9 cellular contexts compared by ENCODE assay signal in genomic region chr19:12194827-12195500, GRCh38.
DNase-seq lines count a peak whose midpoint lies in the region; ATAC-seq and TF ChIP-seq lines count a peak whose summit lies in the region.
"Had no signal": no experiment of that assay in that cellular context is flagged by ENCODE, and none has a peak within 500 bp of the region (broad histone marks: within the 10 kb centered on the region; RNA-seq: fewer than 3 reads in every experiment).

No MANE protein-coding gene starts in this region.

- H3K36me3 ChIP-seq in muscle layer of colon (ENCODE audit: insufficient read depth, low read length), result peaks cover 5% of the 10 kb centered on the region

- peak overlapping the region; percentile 76 for H3K27ac ChIP-seq in muscle layer of colon (ENCODE audit: low read depth, low read length)

- DNase-seq in NCI-H1048 (lab: John Stamatoyannopoulos, UW), result peak; percentile 51
- peak; percentile 68 for DNase-seq in activated T-cell treated with anti-CD3 and anti-CD28 coated beads for 4 hours
- DNase-seq in erythroblast (lab: John Stamatoyannopoulos, UW), result peak; percentile 30 to 39
- peak; percentile 61 for DNase-seq in stimulated activated CD8-positive, alpha-beta memory T cell treated with anti-CD3 and anti-CD28 coated beads, Interleukin-4, amount 100 ng/mL, for 24 hours (ENCODE audit: low read depth)
- no peak for DNase-seq in NCI-H1694 (lab: John Stamatoyannopoulos, UW)

- H3K27me3 ChIP-seq in muscle layer of colon (ENCODE audit: control insufficient read depth in 1 of 2, insufficient read depth in 2 of 2, low read length in 2 of 2), result no peaks in the 10 kb centered on the region

- no peaks in the 10 kb centered on the region for H3K4me1 ChIP-seq in muscle layer of colon (ENCODE audit: insufficient read depth, low read length)

- peak overlapping the region; percentile 65 for H3K9ac ChIP-seq in muscle layer of colon (ENCODE audit: low read length)

- ATAC-seq in HG02642 (IDR thresholded peaks at IDR 0.05; ENCODE audit: poor library complexity, unreplicated experiment), result no peak
- ATAC-seq in GM18870 (IDR thresholded peaks at IDR 0.05; ENCODE audit: unreplicated experiment), result no peak
- ATAC-seq: K562 had no signal

- peak overlapping the region; percentile 62 to 74 for H3K4me3 ChIP-seq in muscle layer of colon (ENCODE audit: low read depth in 1 of 2, low read length in 2 of 2)
- H3K4me3 ChIP-seq: K562 had no signal

- H3K9me3 ChIP-seq in muscle layer of colon (ENCODE audit: low read length), result no peaks in the 10 kb centered on the region

- TF ChIP-seq POLR2A in erythroblast (IDR thresholded peaks at IDR 0.05; ENCODE audit: low read length), result no peak
